In the genomic region with DNA sequence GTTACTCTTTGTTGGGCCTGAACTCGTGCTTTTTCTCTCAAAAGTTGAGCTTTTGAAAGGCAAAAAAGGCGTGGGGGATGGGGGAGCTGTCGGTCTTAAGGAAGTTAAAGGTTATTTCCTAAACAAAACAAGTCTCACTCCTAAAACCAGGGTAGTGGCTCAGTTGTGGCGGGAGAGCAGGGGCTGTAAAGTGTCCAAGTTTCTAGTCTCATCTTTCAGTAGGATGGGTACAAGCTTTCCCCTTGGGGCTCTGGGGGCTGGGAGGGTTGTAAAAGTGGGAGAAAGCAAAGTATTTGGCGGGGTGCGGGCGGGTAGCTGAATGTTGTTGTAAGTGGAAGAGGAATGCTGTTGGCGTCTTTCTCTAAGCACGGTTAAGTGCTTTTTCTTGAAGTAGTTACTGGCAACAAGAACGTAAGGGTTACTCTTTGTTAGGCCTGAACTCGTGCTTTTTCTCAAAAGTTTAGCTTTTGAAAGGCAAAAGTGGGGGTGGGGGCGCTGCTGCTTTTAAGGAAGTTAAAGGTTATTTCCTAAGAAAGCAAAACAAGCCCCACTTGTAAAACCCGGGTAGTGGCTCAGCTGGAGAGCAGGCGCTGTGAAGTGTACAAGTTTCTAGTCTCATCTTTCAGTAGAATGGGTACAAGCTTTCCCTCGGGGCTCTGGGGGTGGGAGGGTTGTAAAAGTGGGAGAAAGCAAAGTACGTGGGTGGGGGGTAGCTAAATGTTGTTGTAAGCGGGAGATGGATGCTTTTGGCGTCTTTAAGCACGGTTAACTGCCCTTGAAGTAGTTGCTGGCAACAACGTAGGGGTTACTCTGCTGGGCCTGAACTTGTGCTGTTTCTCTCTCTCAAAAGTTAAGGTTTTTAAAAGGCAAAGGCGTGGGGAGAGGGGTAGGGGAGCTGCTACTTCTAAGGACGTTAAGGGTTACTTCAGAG, we compare ENCODE assay signal across 8 cellular contexts. TPM values are rescaled to one million over a fixed set of nuclear protein-coding genes. Genes with fewer than 3 reads are reported as not detected.
DNase-seq lines count a peak whose midpoint lies in the region; ATAC-seq and TF ChIP-seq lines count a peak whose summit lies in the region.

No MANE protein-coding gene starts in this region.

- H3K4me3 ChIP-seq in GM06990 (replicated peaks; ENCODE audit: low read depth, low read length) (peak overlapping the region; percentile 68), esophagus (ENCODE audit: low read depth in 1 of 2, low read length in 2 of 2) (peak overlapping the region; percentile 50 to 76), neuronal stem cell (ENCODE audit: low read length in 2 of 2) (peak overlapping the region; percentile 59 to 82)

- peak overlapping the region; percentile 55 for H2AFZ ChIP-seq in neuronal stem cell (ENCODE audit: low read length)

- peaks cover 4 to 6% of the 10 kb centered on the region in 2 donors for H3K4me1 ChIP-seq in esophagus (ENCODE audit: control insufficient read depth in 2 of 2, insufficient read depth in 2 of 2, low read length in 1 of 2)
- H3K4me1 ChIP-seq in neuronal stem cell (ENCODE audit: control insufficient read depth in 2 of 2, insufficient read depth in 1 of 2, low read depth in 1 of 2, low read length in 2 of 2): peaks cover 10 to 13% of the 10 kb centered on the region in 2 donors

- H3K9me3 ChIP-seq in esophagus (ENCODE audit: control insufficient read depth in 2 of 2, insufficient read depth in 1 of 2, low read depth in 1 of 2, low read length in 1 of 2) (no peaks in the 10 kb centered on the region), neuronal stem cell (replicated peaks in 1 of 2; ENCODE audit: control insufficient read depth in 2 of 2, insufficient read depth in 1 of 2, low read depth in 1 of 2, low read length in 2 of 2) (no peaks in the 10 kb centered on the region)

- peaks cover 33% of the 10 kb centered on the region for H3K36me3 Mint-ChIP-seq in activated CD4-positive, alpha-beta T cell treated with anti-CD3 and anti-CD28 coated beads, Interleukin-2, amount 10 ng/mL, durations not matched to agents 7 days and 5 days (ENCODE audit: low read depth)

- no peak overlapping the region for H2BK5ac ChIP-seq in neuronal stem cell (ENCODE audit: low read length)

- POLR2A ChIA-PET in activated CD4-positive, alpha-beta T cell treated with anti-CD3 and anti-CD28 coated beads, Interleukin-2, amount 10 ng/mL, durations not matched to agents 7 days and 5 days (lab: Charles Lee): interaction anchor here (0.6 to 2.6 kb wide), 4 partner anchors 8 to 25 kb away, joined by 3 to 11 read pairs (median 4); no protein-coding TSS in a partner anchor

- peak overlapping the region; percentile 84 for H3K4me3 Mint-ChIP-seq in activated CD4-positive, alpha-beta T cell treated with anti-CD3 and anti-CD28 coated beads, Interleukin-2, amount 10 ng/mL, durations not matched to agents 7 days and 5 days

- no peaks in the 10 kb centered on the region for H3K27me3 Mint-ChIP-seq in activated CD4-positive, alpha-beta T cell treated with anti-CD3 and anti-CD28 coated beads, Interleukin-2, amount 10 ng/mL, durations not matched to agents 7 days and 5 days

- CTCF ChIA-PET in activated CD4-positive, alpha-beta T cell treated with anti-CD3 and anti-CD28 coated beads, Interleukin-2, amount 10 ng/mL, durations not matched to agents 7 days and 5 days (lab: Charles Lee): interaction anchor here (0.5 to 6.3 kb wide), 15 partner anchors 9 to 344 kb away, joined by 3 to 27 read pairs (median 4); no protein-coding TSS in a partner anchor

- no peak for TF ChIP-seq CTCF in GM06990 (IDR thresholded peaks at IDR 0.05; ENCODE audit: insufficient read depth, low read length, poor library complexity, severe bottlenecking)

- H4K8ac ChIP-seq in neuronal stem cell (ENCODE audit: low read depth, low read length): no peak overlapping the region

- no peaks in the 10 kb centered on the region for H3K27me3 ChIP-seq in GM06990 (replicated peaks; ENCODE audit: control insufficient read depth, insufficient read depth, low read length)
- H3K27me3 ChIP-seq in esophagus (ENCODE audit: control insufficient read depth in 1 of 2, insufficient read depth in 2 of 2, low read length in 2 of 2): no peaks in the 10 kb centered on the region
- H3K27me3 ChIP-seq in neuronal stem cell (ENCODE audit: control insufficient read depth in 3 of 3, insufficient read depth in 3 of 3, low read depth in 1 of 3, low read length in 3 of 3): no peaks in the 10 kb centered on the region

- H4K91ac ChIP-seq in neuronal stem cell (ENCODE audit: low read depth, low read length, poor library complexity): no peak overlapping the region

- 44 to 45% methylated on average over 22 of the region's 22 CpGs for WGBS in esophagus, 2 donors
- no CpG with 5 or more reads among the region's 22 CpGs for WGBS in neuronal stem cell (ENCODE audit: extremely low coverage in 2 of 2, insufficient read length in 2 of 2, insufficient replicate concordance in 1 of 2), 2 donors

- peaks cover 63% of the 10 kb centered on the region for H3K4me1 Mint-ChIP-seq in activated CD4-positive, alpha-beta T cell treated with anti-CD3 and anti-CD28 coated beads, Interleukin-2, amount 10 ng/mL, durations not matched to agents 7 days and 5 days

- H3K27ac ChIP-seq in esophagus (ENCODE audit: low read depth in 2 of 2, low read length in 1 of 2): peak overlapping the region; percentile 97 to 98
- peak overlapping the region; percentile 50 for H3K27ac ChIP-seq in neuronal stem cell (replicated peaks; ENCODE audit: low read length)

- peaks cover 18% of the 10 kb centered on the region for H3K36me3 ChIP-seq in GM06990 (ENCODE audit: control insufficient read depth, insufficient read depth, low read length)
- peaks cover 8 to 17% of the 10 kb centered on the region in 2 donors for H3K36me3 ChIP-seq in esophagus (ENCODE audit: control insufficient read depth in 2 of 2, insufficient read depth in 2 of 2, low read length in 1 of 2)
- peaks cover 22 to 32% of the 10 kb centered on the region in 2 donors for H3K36me3 ChIP-seq in neuronal stem cell (replicated peaks in 1 of 2; ENCODE audit: control insufficient read depth in 2 of 2, insufficient read depth in 2 of 2, low read length in 2 of 2)

- no peak for DNase-seq in GM06990 (ENCODE audit: extremely low read depth, insufficient read length)
- peak; percentile 59 for DNase-seq in activated CD4-positive, alpha-beta T cell treated with anti-CD3 and anti-CD28 coated beads, Interleukin-2, amount 10 ng/mL, durations not matched to agents 7 days and 5 days
- no peak for DNase-seq in neuronal stem cell (ENCODE audit: low spot score)
- DNase-seq in hepatic stellate cell (ENCODE audit: low spot score): no peak
- DNase-seq in COR-L47 (lab: John Stamatoyannopoulos, UW): no peak

- no peak overlapping the region for H2BK12ac ChIP-seq in neuronal stem cell (ENCODE audit: low read length)

- no peak overlapping the region for H2BK120ac ChIP-seq in neuronal stem cell (ENCODE audit: low read depth, low read length)

- H3K14ac ChIP-seq in neuronal stem cell (ENCODE audit: low read length): no peak overlapping the region

- peaks cover 5% of the 10 kb centered on the region for H3K79me1 ChIP-seq in neuronal stem cell (ENCODE audit: low read depth, low read length)

- ATAC-seq in HG03354 (IDR thresholded peaks at IDR 0.05; ENCODE audit: poor library complexity, severe bottlenecking, unreplicated experiment) (peak; percentile 1), HG03175 (IDR thresholded peaks at IDR 0.05; ENCODE audit: unreplicated experiment) (no peak)

- H3K23ac ChIP-seq in neuronal stem cell (ENCODE audit: low read depth, low read length, poor library complexity): no peak overlapping the region

- no peak overlapping the region for H3K18ac ChIP-seq in neuronal stem cell (ENCODE audit: low read length)

- H3K9ac ChIP-seq in neuronal stem cell (ENCODE audit: low read depth, low read length, poor library complexity): peak overlapping the region; percentile 17

- H2BK15ac ChIP-seq in neuronal stem cell (ENCODE audit: low read length): no peak overlapping the region

- H2AK5ac ChIP-seq in neuronal stem cell (ENCODE audit: low read depth, low read length): no peak overlapping the region

- no peaks in the 10 kb centered on the region for H3K9me3 Mint-ChIP-seq in activated CD4-positive, alpha-beta T cell treated with anti-CD3 and anti-CD28 coated beads, Interleukin-2, amount 10 ng/mL, durations not matched to agents 7 days and 5 days

- H3K4ac ChIP-seq in neuronal stem cell (ENCODE audit: low read length): no peak overlapping the region

- H3K27ac Mint-ChIP-seq in activated CD4-positive, alpha-beta T cell treated with anti-CD3 and anti-CD28 coated beads, Interleukin-2, amount 10 ng/mL, durations not matched to agents 7 days and 5 days: peak overlapping the region; percentile 98

- peak overlapping the region; percentile 54 for H3K4me2 ChIP-seq in neuronal stem cell (ENCODE audit: insufficient read depth, low read length, poor library complexity, severe bottlenecking)

RNA-seq across cellular contexts. Expression of gene WDR1, which starts 1.1 kb away (rescaled TPM):
- 100 to 1,000 TPM; 452 to 454 TPM for total RNA-seq in activated CD4-positive, alpha-beta T cell treated with anti-CD3 and anti-CD28 coated beads, Interleukin-2, amount 10 ng/mL, durations not matched to agents 7 days and 5 days
- 100 to 1,000 TPM in 1 of 2 donors, 10 to 100 TPM in 1; 73.8 to 170 TPM for polyA plus RNA-seq in esophagus
- polyA plus RNA-seq in neuronal stem cell (2013, experiment 1 of 2): 78.8 TPM
- 78.7 TPM for polyA plus RNA-seq in neuronal stem cell (2013, experiment 2 of 2)
